ENCODE assay signal across 1 cellular context in genomic region chr10:69318087-69318996, GRCh38.
TF ChIP-seq lines count a peak whose summit lies in the region.

No MANE protein-coding gene starts in this region.

TF ChIP-seq in K562, 482 proteins besides CTCF, POLR2A, EP300 and RAD21 (continued from another document and continues in another):
- TF ChIP-seq TFAM (CRISPR knock-in tag; conservative IDR thresholded peaks at IDR 0.05) (no peak), RFX1 (IDR thresholded peaks at IDR 0.05) (no peak), LEF1 (IDR thresholded peaks at IDR 0.05) (no peak), CREBBP (IDR thresholded peaks at IDR 0.05; ENCODE audit: low read depth, low read length) (no peak), ZNF3 (CRISPR knock-in tag; IDR thresholded peaks at IDR 0.05) (no peak), HINFP (tag; conservative IDR thresholded peaks at IDR 0.05; ENCODE audit: low read depth) (no peak), MAX (CRISPR knock-in tag; IDR thresholded peaks at IDR 0.05) (no peak; the same call in 1 of the 2 replicates), MCM2 (IDR thresholded peaks at IDR 0.05; ENCODE audit: low read depth) (no peak), FIP1L1 (IDR thresholded peaks at IDR 0.05; ENCODE audit: low read depth, low read length, poor library complexity, severe bottlenecking) (no peak), NFIC (IDR thresholded peaks at IDR 0.05) (no peak), ZNF282 (CRISPR knock-in tag; IDR thresholded peaks at IDR 0.05) (no peak), TEAD4 (IDR thresholded peaks at IDR 0.05; ENCODE audit: low read length) (no peak), TEAD4 (CRISPR knock-in tag; IDR thresholded peaks at IDR 0.05; ENCODE audit: borderline replicate concordance) (no peak), MBD2 (IDR thresholded peaks at IDR 0.05; ENCODE audit: borderline replicate concordance, low read depth) (no peak), HCFC1 (IDR thresholded peaks at IDR 0.05; ENCODE audit: low read depth, low read length) (peak; percentile 41), HNRNPUL1 (IDR thresholded peaks at IDR 0.05; ENCODE audit: low read length) (no peak), ELF4 (CRISPR knock-in tag; IDR thresholded peaks at IDR 0.05) (no peak), ZNF133 (CRISPR knock-in tag; IDR thresholded peaks at IDR 0.05) (0 out of 2 replicates have a peak, but pooled peaks have one; percentile 56), TCFL5 (CRISPR knock-in tag; conservative IDR thresholded peaks at IDR 0.05) (no peak), ZNF407 (IDR thresholded peaks at IDR 0.05; ENCODE audit: low read depth) (no peak), GATAD2A (IDR thresholded peaks at IDR 0.05) (no peak), SMARCA4 (IDR thresholded peaks at IDR 0.05) (no peak), RBM25 (IDR thresholded peaks at IDR 0.05; ENCODE audit: low read depth, low read length, severe bottlenecking) (peak; percentile 88), ZSCAN32 (CRISPR knock-in tag; IDR thresholded peaks at IDR 0.05) (no peak), PML (IDR thresholded peaks at IDR 0.05; ENCODE audit: low read length) (no peak), MXI1 (IDR thresholded peaks at IDR 0.05; ENCODE audit: low read depth, low read length) (no peak), TAF15 (IDR thresholded peaks at IDR 0.05; ENCODE audit: low read depth, low read length) (no peak), BRF1 (IDR thresholded peaks at IDR 0.05; ENCODE audit: borderline replicate concordance, extremely low read depth, insufficient read length) (no peak), E2F8 (IDR thresholded peaks at IDR 0.05; ENCODE audit: low read depth, partially characterized antibody) (peak; percentile 30), ZNF311 (CRISPR knock-in tag; IDR thresholded peaks at IDR 0.05) (no peak), PURB (CRISPR knock-in tag; IDR thresholded peaks at IDR 0.05; ENCODE audit: low read depth) (no peak), KAT2B (IDR thresholded peaks at IDR 0.05; ENCODE audit: low read depth, low read length) (no peak), ZNF398 (CRISPR knock-in tag; IDR thresholded peaks at IDR 0.05) (no peak), ZNF41 (CRISPR knock-in tag; conservative IDR thresholded peaks at IDR 0.05) (no peak), L3MBTL2 (IDR thresholded peaks at IDR 0.05) (peak; percentile 90)
- TF ChIP-seq, protein P1, sequence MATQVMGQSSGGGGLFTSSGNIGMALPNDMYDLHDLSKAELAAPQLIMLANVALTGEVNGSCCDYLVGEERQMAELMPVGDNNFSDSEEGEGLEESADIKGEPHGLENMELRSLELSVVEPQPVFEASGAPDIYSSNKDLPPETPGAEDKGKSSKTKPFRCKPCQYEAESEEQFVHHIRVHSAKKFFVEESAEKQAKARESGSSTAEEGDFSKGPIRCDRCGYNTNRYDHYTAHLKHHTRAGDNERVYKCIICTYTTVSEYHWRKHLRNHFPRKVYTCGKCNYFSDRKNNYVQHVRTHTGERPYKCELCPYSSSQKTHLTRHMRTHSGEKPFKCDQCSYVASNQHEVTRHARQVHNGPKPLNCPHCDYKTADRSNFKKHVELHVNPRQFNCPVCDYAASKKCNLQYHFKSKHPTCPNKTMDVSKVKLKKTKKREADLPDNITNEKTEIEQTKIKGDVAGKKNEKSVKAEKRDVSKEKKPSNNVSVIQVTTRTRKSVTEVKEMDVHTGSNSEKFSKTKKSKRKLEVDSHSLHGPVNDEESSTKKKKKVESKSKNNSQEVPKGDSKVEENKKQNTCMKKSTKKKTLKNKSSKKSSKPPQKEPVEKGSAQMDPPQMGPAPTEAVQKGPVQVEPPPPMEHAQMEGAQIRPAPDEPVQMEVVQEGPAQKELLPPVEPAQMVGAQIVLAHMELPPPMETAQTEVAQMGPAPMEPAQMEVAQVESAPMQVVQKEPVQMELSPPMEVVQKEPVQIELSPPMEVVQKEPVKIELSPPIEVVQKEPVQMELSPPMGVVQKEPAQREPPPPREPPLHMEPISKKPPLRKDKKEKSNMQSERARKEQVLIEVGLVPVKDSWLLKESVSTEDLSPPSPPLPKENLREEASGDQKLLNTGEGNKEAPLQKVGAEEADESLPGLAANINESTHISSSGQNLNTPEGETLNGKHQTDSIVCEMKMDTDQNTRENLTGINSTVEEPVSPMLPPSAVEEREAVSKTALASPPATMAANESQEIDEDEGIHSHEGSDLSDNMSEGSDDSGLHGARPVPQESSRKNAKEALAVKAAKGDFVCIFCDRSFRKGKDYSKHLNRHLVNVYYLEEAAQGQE (CRISPR knock-in tag; IDR thresholded peaks at IDR 0.05; ENCODE audit: low read depth): peak; percentile 41; the same call in 1 of the 2 replicates
- TF ChIP-seq, protein P2, sequence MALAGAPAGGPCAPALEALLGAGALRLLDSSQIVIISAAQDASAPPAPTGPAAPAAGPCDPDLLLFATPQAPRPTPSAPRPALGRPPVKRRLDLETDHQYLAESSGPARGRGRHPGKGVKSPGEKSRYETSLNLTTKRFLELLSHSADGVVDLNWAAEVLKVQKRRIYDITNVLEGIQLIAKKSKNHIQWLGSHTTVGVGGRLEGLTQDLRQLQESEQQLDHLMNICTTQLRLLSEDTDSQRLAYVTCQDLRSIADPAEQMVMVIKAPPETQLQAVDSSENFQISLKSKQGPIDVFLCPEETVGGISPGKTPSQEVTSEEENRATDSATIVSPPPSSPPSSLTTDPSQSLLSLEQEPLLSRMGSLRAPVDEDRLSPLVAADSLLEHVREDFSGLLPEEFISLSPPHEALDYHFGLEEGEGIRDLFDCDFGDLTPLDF (CRISPR knock-in tag; IDR thresholded peaks at IDR 0.05): 0 out of 2 replicates have a peak, but pooled peaks have one; percentile 25
- TF ChIP-seq, protein P3, sequence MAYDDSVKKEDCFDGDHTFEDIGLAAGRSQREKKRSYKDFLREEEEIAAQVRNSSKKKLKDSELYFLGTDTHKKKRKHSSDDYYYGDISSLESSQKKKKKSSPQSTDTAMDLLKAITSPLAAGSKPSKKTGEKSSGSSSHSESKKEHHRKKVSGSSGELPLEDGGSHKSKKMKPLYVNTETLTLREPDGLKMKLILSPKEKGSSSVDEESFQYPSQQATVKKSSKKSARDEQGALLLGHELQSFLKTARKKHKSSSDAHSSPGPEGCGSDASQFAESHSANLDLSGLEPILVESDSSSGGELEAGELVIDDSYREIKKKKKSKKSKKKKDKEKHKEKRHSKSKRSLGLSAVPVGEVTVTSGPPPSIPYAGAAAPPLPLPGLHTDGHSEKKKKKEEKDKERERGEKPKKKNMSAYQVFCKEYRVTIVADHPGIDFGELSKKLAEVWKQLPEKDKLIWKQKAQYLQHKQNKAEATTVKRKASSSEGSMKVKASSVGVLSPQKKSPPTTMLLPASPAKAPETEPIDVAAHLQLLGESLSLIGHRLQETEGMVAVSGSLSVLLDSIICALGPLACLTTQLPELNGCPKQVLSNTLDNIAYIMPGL (CRISPR knock-in tag; IDR thresholded peaks at IDR 0.05): peak; percentile 56; the same call in 1 of the 2 replicates
- TF ChIP-seq, protein P4, sequence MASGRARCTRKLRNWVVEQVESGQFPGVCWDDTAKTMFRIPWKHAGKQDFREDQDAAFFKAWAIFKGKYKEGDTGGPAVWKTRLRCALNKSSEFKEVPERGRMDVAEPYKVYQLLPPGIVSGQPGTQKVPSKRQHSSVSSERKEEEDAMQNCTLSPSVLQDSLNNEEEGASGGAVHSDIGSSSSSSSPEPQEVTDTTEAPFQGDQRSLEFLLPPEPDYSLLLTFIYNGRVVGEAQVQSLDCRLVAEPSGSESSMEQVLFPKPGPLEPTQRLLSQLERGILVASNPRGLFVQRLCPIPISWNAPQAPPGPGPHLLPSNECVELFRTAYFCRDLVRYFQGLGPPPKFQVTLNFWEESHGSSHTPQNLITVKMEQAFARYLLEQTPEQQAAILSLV (tag; IDR thresholded peaks at IDR 0.05): no peak
